ENCODE assay signal across 5 cellular contexts in genomic region chr17:19100811-19101419, GRCh38. TPM values are rescaled to one million over a fixed set of nuclear protein-coding genes. Genes with fewer than 3 reads are reported as not detected.
"Had no signal": no experiment of that assay in that cellular context is flagged by ENCODE, and none has a peak within 500 bp of the region (broad histone marks: within the 10 kb centered on the region; RNA-seq: fewer than 3 reads in every experiment).

No MANE protein-coding gene starts in this region.

RNA-seq across cellular contexts. Expression of gene GRAPL, which starts 26.5 kb away (rescaled TPM):
- total RNA-seq: LHCN-M2, MCF 10A, NCI-H460, SJSA1 had no signal
- polyA plus RNA-seq: SK-N-SH had no signal

RNA-seq across cellular contexts. Expression of gene GRAP, which starts 54.2 kb away (rescaled TPM):
- total RNA-seq: LHCN-M2, MCF 10A, NCI-H460 had no signal
